In the genomic region with DNA sequence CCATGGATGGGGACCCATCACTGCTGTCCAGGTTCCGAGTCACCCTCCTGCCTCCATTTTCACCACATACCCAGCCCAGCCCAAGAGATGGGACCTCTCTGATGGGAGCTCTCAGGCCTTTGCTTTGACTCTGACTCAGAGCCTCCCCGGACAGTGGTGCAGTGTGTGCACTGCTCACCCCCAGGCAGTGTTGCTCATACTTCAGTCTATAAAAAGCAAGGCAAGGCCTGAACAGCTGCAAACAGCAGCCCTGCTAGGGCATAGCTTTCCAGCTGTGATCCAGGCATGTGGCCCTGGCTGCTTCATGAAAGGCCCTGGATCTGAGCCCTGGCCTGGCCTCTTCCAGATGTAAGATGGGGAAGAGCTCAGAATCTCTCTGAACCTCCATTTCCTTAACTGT, we compare ENCODE assay signal across 8 cellular contexts.
A peak's percentile ranks its signal among the peaks of the same experiment; 100 is the strongest.
DNase-seq lines count a peak whose midpoint lies in the region; ATAC-seq lines count a peak whose summit lies in the region.

No MANE protein-coding gene starts in this region.

- ATAC-seq in GM19463 (IDR thresholded peaks at IDR 0.05; ENCODE audit: unreplicated experiment) (peak; percentile 26), HG03175 (IDR thresholded peaks at IDR 0.05; ENCODE audit: unreplicated experiment) (no peak)
- ATAC-seq in central memory CD8-positive, alpha-beta T cell (replicated peaks; ENCODE audit: extremely low read depth, poor library complexity, severe bottlenecking) = no peak

- peak overlapping the region; percentile 99 for H3K27ac Mint-ChIP-seq in T-helper 1 cell treated with Interleukin-12 subunit alpha and Interleukin-12 subunit beta and Interleukin-4 antibody, amounts not matched to agents 30 μg/mL and 1 μg/mL, for 36 hours
- peak overlapping the region; percentile 98 for H3K27ac Mint-ChIP-seq in central memory CD8-positive, alpha-beta T cell (ENCODE audit: low read depth)

- peaks cover 72% of the 10 kb centered on the region for H3K4me1 Mint-ChIP-seq in T-helper 1 cell treated with Interleukin-12 subunit alpha and Interleukin-12 subunit beta and Interleukin-4 antibody, amounts not matched to agents 30 μg/mL and 1 μg/mL, for 36 hours (ENCODE audit: low read depth)
- peaks cover 65% of the 10 kb centered on the region for H3K4me1 Mint-ChIP-seq in central memory CD8-positive, alpha-beta T cell

- no peaks in the 10 kb centered on the region for H3K27me3 Mint-ChIP-seq in T-helper 1 cell treated with Interleukin-12 subunit alpha and Interleukin-12 subunit beta and Interleukin-4 antibody, amounts not matched to agents 30 μg/mL and 1 μg/mL, for 36 hours (ENCODE audit: low read depth)
- H3K27me3 Mint-ChIP-seq in central memory CD8-positive, alpha-beta T cell = no peaks in the 10 kb centered on the region

- H3K36me3 Mint-ChIP-seq in T-helper 1 cell treated with Interleukin-12 subunit alpha and Interleukin-12 subunit beta and Interleukin-4 antibody, amounts not matched to agents 30 μg/mL and 1 μg/mL, for 36 hours (ENCODE audit: low read depth) = peaks cover 10% of the 10 kb centered on the region
- peaks cover 29% of the 10 kb centered on the region for H3K36me3 Mint-ChIP-seq in central memory CD8-positive, alpha-beta T cell (ENCODE audit: insufficient read depth)

- peak overlapping the region; percentile 78 for H3K4me3 Mint-ChIP-seq in T-helper 1 cell treated with Interleukin-12 subunit alpha and Interleukin-12 subunit beta and Interleukin-4 antibody, amounts not matched to agents 30 μg/mL and 1 μg/mL, for 36 hours
- peak overlapping the region; percentile 59 for H3K4me3 Mint-ChIP-seq in central memory CD8-positive, alpha-beta T cell

- no peaks in the 10 kb centered on the region for H3K9me3 Mint-ChIP-seq in T-helper 1 cell treated with Interleukin-12 subunit alpha and Interleukin-12 subunit beta and Interleukin-4 antibody, amounts not matched to agents 30 μg/mL and 1 μg/mL, for 36 hours
- no peaks in the 10 kb centered on the region for H3K9me3 Mint-ChIP-seq in central memory CD8-positive, alpha-beta T cell

- no peak for DNase-seq in central memory CD8-positive, alpha-beta T cell (ENCODE audit: low spot score in 2 of 2)
- DNase-seq in skeletal muscle cell (ENCODE audit: low read depth) (peak; percentile 64), NCI-H1048 (lab: John Stamatoyannopoulos, UW) (no peak), SHP77 (lab: John Stamatoyannopoulos, UW) (no peak), NCI-H1436 treated with DMSO at 0.1 percent for 48 hours (lab: John Stamatoyannopoulos, UW) (no peak)

- no peak overlapping the region for H3K4me3 ChIP-seq in skeletal muscle cell (ENCODE audit: low read depth, low read length)
